In the genomic region with DNA sequence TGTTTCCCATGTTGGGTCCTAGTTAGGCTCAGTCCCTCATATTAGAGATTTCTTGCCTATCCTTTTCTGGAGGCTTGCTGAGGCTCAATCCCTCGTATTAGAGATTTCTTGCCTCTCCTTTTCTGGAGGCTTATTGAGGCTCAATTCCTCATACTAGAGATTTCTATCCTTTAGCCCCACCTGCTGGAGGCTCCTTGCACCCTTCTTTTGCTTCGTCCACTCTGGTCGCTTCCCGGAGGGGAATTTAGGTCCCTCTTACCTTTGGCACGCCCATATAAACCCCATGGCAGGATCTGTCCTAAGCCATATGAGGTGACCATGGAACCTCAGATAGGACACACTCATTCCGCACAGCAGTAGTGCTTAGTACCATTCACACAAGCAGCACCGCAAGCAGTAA, we compare ENCODE assay signal across 10 cellular contexts. TPM values are rescaled to one million over a fixed set of nuclear protein-coding genes. Genes with fewer than 3 reads are reported as not detected.
DNase-seq lines count a peak whose midpoint lies in the region; FAIRE-seq and TF ChIP-seq lines count a peak whose summit lies in the region.
"Had no signal": no experiment of that assay in that cellular context is flagged by ENCODE, and none has a peak within 500 bp of the region (broad histone marks: within the 10 kb centered on the region; RNA-seq: fewer than 3 reads in every experiment).

No MANE protein-coding gene starts in this region.

- peaks cover 0 to 9% (median 6%) of the 10 kb centered on the region in 4 donors for H3K9me3 ChIP-seq in liver (ENCODE audit: control insufficient read depth in 4 of 4, low read length in 3 of 4)

- H3K27me3 ChIP-seq in liver (ENCODE audit: control insufficient read depth in 4 of 4, insufficient read depth in 4 of 4, low read length in 3 of 4), result no peaks in the 10 kb centered on the region

- no peak overlapping the region for H3K9ac ChIP-seq in liver (ENCODE audit: low read depth in 1 of 2, low read length in 2 of 2)

- peaks cover 0 to 5% (median 0%) of the 10 kb centered on the region in 4 donors for H3K4me1 ChIP-seq in liver (ENCODE audit: control insufficient read depth in 4 of 4, insufficient read depth in 4 of 4, low read length in 3 of 4)

- no peak for FAIRE-seq in HTR-8/SVneo (lab: Jason Lieb, UNC)

- H3K27ac ChIP-seq in liver (ENCODE audit: low read depth in 1 of 2, low read length in 2 of 2), result no peak overlapping the region

- TF ChIP-seq CTCF in HFF-Myc (IDR thresholded peaks at IDR 0.05; ENCODE audit: low read depth, low read length, missing control alignments) (peak; percentile 55), astrocyte of the spinal cord (IDR thresholded peaks at IDR 0.05; ENCODE audit: low read depth, low read length) (peak; percentile 33), liver (IDR thresholded peaks at IDR 0.05; ENCODE audit: low read depth, low read length, missing input control) (peak; percentile 30)

- H3K4me3 ChIP-seq in HFF-Myc (replicated peaks; ENCODE audit: low read depth, low read length) (no peak overlapping the region), astrocyte of the spinal cord (ENCODE audit: low read depth, low read length) (no peak overlapping the region), liver (ENCODE audit: low read depth in 1 of 3, low read length in 3 of 3) (no peak overlapping the region)

- TF ChIP-seq RAD21 in liver (IDR thresholded peaks at IDR 0.05), result peak; percentile 55 to 76

- no peaks in the 10 kb centered on the region for H3K36me3 ChIP-seq in liver (ENCODE audit: control insufficient read depth in 4 of 4, insufficient read depth in 3 of 4, low read depth in 1 of 4, low read length in 3 of 4)

- WGBS in liver, result 92% methylated on average over 7 of the region's 7 CpGs

- in situ Hi-C loops in astrocyte of the spinal cord (cut with HindIII; ENCODE audit: low sequenced_read_pairs), result no loop called here

- DNase-seq in CD1c-positive myeloid dendritic cell (ENCODE audit: extremely low spot score) (peak; percentile 19), HFF-Myc (ENCODE audit: extremely low read depth, low read depth) (no peak), astrocyte of the spinal cord (ENCODE audit: low read depth, low spot score) (no peak), mesenteric fat pad (ENCODE audit: low spot score) (no peak), NCI-H146 treated with DMSO at 0.1 percent for 48 hours (lab: John Stamatoyannopoulos, UW; ENCODE audit: unreplicated experiment) (no peak), HPDE6-E6E7 (ENCODE audit: extremely low spot score) (no peak), HTR-8/SVneo (ENCODE audit: insufficient read length, low spot score) (no peak)
- DNase-seq: activated CD4-positive, alpha-beta T cell treated with anti-CD3 and anti-CD28 coated beads for 4 hours; aorta had no signal

TF ChIP-seq in liver, 16 proteins besides CTCF, POLR2A, EP300 and RAD21:
- TF ChIP-seq HNF4A (conservative IDR thresholded peaks at IDR 0.05) (no peak), TAF1 (conservative IDR thresholded peaks at IDR 0.05) (no peak), HNF4G (IDR thresholded peaks at IDR 0.05) (no peak), NR2F2 (IDR thresholded peaks at IDR 0.05) (no peak), FOXA2 (IDR thresholded peaks at IDR 0.05) (no peak), RXRA (IDR thresholded peaks at IDR 0.05) (no peak), GABPA (IDR thresholded peaks at IDR 0.05 in 1 of 2, conservative IDR thresholded peaks at IDR 0.05 in 1 of 2) (no peak), EGR1 (IDR thresholded peaks at IDR 0.05; ENCODE audit: low read depth in 2 of 2) (no peak), YY1 (IDR thresholded peaks at IDR 0.05) (no peak), SP1 (IDR thresholded peaks at IDR 0.05) (no peak), JUND (IDR thresholded peaks at IDR 0.05) (no peak), FOXA1 (IDR thresholded peaks at IDR 0.05) (no peak)
- TF ChIP-seq, protein P1, sequence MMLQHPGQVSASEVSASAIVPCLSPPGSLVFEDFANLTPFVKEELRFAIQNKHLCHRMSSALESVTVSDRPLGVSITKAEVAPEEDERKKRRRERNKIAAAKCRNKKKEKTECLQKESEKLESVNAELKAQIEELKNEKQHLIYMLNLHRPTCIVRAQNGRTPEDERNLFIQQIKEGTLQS (IDR thresholded peaks at IDR 0.05), result no peak
- TF ChIP-seq, protein P2, sequence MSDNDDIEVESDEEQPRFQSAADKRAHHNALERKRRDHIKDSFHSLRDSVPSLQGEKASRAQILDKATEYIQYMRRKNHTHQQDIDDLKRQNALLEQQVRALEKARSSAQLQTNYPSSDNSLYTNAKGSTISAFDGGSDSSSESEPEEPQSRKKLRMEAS (IDR thresholded peaks at IDR 0.05), result no peak
- TF ChIP-seq, protein P3, sequence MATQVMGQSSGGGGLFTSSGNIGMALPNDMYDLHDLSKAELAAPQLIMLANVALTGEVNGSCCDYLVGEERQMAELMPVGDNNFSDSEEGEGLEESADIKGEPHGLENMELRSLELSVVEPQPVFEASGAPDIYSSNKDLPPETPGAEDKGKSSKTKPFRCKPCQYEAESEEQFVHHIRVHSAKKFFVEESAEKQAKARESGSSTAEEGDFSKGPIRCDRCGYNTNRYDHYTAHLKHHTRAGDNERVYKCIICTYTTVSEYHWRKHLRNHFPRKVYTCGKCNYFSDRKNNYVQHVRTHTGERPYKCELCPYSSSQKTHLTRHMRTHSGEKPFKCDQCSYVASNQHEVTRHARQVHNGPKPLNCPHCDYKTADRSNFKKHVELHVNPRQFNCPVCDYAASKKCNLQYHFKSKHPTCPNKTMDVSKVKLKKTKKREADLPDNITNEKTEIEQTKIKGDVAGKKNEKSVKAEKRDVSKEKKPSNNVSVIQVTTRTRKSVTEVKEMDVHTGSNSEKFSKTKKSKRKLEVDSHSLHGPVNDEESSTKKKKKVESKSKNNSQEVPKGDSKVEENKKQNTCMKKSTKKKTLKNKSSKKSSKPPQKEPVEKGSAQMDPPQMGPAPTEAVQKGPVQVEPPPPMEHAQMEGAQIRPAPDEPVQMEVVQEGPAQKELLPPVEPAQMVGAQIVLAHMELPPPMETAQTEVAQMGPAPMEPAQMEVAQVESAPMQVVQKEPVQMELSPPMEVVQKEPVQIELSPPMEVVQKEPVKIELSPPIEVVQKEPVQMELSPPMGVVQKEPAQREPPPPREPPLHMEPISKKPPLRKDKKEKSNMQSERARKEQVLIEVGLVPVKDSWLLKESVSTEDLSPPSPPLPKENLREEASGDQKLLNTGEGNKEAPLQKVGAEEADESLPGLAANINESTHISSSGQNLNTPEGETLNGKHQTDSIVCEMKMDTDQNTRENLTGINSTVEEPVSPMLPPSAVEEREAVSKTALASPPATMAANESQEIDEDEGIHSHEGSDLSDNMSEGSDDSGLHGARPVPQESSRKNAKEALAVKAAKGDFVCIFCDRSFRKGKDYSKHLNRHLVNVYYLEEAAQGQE (IDR thresholded peaks at IDR 0.05), result no peak
- TF ChIP-seq, protein P4, sequence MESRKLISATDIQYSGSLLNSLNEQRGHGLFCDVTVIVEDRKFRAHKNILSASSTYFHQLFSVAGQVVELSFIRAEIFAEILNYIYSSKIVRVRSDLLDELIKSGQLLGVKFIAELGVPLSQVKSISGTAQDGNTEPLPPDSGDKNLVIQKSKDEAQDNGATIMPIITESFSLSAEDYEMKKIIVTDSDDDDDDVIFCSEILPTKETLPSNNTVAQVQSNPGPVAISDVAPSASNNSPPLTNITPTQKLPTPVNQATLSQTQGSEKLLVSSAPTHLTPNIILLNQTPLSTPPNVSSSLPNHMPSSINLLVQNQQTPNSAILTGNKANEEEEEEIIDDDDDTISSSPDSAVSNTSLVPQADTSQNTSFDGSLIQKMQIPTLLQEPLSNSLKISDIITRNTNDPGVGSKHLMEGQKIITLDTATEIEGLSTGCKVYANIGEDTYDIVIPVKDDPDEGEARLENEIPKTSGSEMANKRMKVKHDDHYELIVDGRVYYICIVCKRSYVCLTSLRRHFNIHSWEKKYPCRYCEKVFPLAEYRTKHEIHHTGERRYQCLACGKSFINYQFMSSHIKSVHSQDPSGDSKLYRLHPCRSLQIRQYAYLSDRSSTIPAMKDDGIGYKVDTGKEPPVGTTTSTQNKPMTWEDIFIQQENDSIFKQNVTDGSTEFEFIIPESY (IDR thresholded peaks at IDR 0.05), result no peak
TF ChIP-seq in liver: peak in this region for 0.

RNA-seq across cellular contexts. Expression of a gene that starts 15.9 kb away (rescaled TPM):
- total RNA-seq in liver, result 100 to 1,000 TPM in 1 of 2 donors, 10 to 100 TPM in 1; 23.8 to 236 TPM
- 100 to 1,000 TPM; 175 to 486 TPM for polyA plus RNA-seq in liver
- total RNA-seq in mesenteric fat pad, result 0.26 TPM

RNA-seq across cellular contexts. Expression of a gene that starts 24.1 kb away (rescaled TPM):
- total RNA-seq in liver (10 to 100 TPM; 43.7 to 45.4 TPM), mesenteric fat pad (55.8 TPM)
- 100 to 1,000 TPM in 1 of 2 donors, 10 to 100 TPM in 1; 67.7 to 235 TPM for polyA plus RNA-seq in liver

RNA-seq across cellular contexts. Expression of a gene that starts 35.2 kb away (rescaled TPM):
- total RNA-seq in liver (1 to 10 TPM; 7.2 to 8.9 TPM), mesenteric fat pad (69.3 TPM)
- 100 to 1,000 TPM in 1 of 2 donors, 10 to 100 TPM in 1; 70.9 to 115 TPM for polyA plus RNA-seq in liver

RNA-seq across cellular contexts. Expression of a gene that starts 40.7 kb away (rescaled TPM):
- total RNA-seq in liver, result 1 to 10 TPM; 1.8 to 5.1 TPM
- polyA plus RNA-seq in liver, result 1 to 10 TPM in 1 of 2 donors, under 1 TPM in 1; 0.89 to 1.3 TPM
- 11.0 TPM for total RNA-seq in mesenteric fat pad

RNA-seq across cellular contexts. Expression of a gene that starts 44.1 kb away (rescaled TPM):
- 10 to 100 TPM; 28.4 to 33.9 TPM for total RNA-seq in liver
- 10 to 100 TPM; 12.8 to 19.4 TPM for polyA plus RNA-seq in liver
- total RNA-seq in mesenteric fat pad, result 25.8 TPM

Comparison
In these comparisons a context has a peak if more than half of its experiments do, and no peak if none do; other contexts are left out.
1. RNA of a gene that starts 15.9 kb away (total RNA-seq): 23.8 to 236 TPM in liver; 0.26 TPM in mesenteric fat pad (single experiment); every median in the first group is over 10 times any median in the second.
2. Peak in every context shown above with its lines, with median percentiles within 50 percentile points of each other: CTCF ChIP-seq.